8 cellular contexts compared by ENCODE assay signal in the genomic region with DNA sequence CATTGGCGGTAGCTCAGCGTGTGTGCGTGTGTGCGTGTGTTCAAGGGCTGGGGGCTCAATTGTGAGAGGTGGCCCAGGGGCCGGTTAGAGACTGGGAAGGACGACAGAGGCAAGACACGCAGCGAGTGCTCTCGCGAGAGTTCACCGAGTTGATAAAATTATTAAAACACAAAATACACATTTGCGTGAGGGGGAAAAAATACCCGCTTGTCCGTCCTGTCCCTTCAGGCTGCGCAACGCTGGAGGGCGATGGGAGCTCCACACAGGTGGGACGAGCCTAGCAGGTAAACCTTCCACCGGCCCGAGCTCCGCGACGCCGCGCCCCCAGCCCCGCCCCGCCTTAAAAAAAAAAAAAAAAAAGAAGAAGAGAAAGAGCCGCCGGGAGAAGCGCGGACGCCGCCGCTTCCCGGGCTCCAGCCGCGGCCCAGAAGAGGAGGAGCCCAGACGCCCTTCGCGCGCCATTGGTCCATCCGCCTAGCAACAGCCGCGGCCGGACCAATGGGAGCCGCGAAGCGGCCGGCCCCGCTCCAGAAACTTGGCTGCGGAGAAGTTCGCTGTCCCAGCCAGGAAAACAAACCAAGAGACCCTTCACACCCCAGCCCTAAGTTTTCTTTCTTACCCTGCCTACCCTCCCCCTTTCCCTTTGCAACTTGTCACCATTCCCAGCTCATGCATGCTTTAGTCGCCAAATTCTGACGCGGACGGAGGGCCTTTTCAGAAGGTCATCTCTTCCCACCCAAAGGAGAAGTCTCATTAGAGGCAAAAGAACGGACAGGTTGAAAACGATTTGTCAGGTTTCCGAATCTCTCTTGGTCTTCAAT.
DNase-seq lines count a peak whose midpoint lies in the region; ATAC-seq and TF ChIP-seq lines count a peak whose summit lies in the region.

No MANE protein-coding gene starts in this region.

- no peaks in the 10 kb centered on the region for H3K27me3 ChIP-seq in layer of hippocampus (ENCODE audit: control insufficient read depth, insufficient read depth, low read length)

- H3K27ac ChIP-seq in coronary artery (peak overlapping the region; percentile 61 to 91), layer of hippocampus (ENCODE audit: low read depth, low read length) (peak overlapping the region; percentile 8)

- H3K4me3 ChIP-seq in coronary artery = peak overlapping the region; percentile 82

- no peak for TF ChIP-seq CTCF in coronary artery (IDR thresholded peaks at IDR 0.05)

- peak; percentile 98 for ATAC-seq in HG03045 (IDR thresholded peaks at IDR 0.05; ENCODE audit: unreplicated experiment)

- DNase-seq in NCI-H187 (lab: John Stamatoyannopoulos, UW) (peak; percentile 61), NCI-H187 treated with DMSO at 0.1 percent for 48 hours (lab: John Stamatoyannopoulos, UW) (no peak), NCI-H2171 (lab: John Stamatoyannopoulos, UW) (peak; percentile 67), coronary artery (ENCODE audit: low spot score) (peak; percentile 89)
- DNase-seq in activated CD4-positive, alpha-beta T cell treated with anti-CD3 and anti-CD28 coated beads for 4 hours = peak; percentile 52 to 58
- peak; percentile 84 for DNase-seq in stimulated activated CD4-positive, alpha-beta T cell treated with anti-CD3 and anti-CD28 coated beads, Interleukin-15, amount 100 ng/mL, for 24 hours
